11 cellular contexts compared by ENCODE assay signal in genomic region chr21:36708512-36709029, GRCh38. TPM values are rescaled to one million over a fixed set of nuclear protein-coding genes. Genes with fewer than 3 reads are reported as not detected.
A peak's percentile ranks its signal among the peaks of the same experiment; 100 is the strongest.
DNase-seq lines count a peak whose midpoint lies in the region; ATAC-seq and TF ChIP-seq lines count a peak whose summit lies in the region.
"Had no signal": no experiment of that assay in that cellular context is flagged by ENCODE, and none has a peak within 500 bp of the region (broad histone marks: within the 10 kb centered on the region; RNA-seq: fewer than 3 reads in every experiment).

No MANE protein-coding gene starts in this region.

- H3K36me3 ChIP-seq in mammary epithelial cell (ENCODE audit: insufficient read depth, low read length), result no peaks in the 10 kb centered on the region
- H3K36me3 ChIP-seq in stomach, result no peaks in the 10 kb centered on the region

- intact Hi-C loops in mammary epithelial cell (cut with micrococcal nuclease), result loop anchor here (5.0 to 10.0 kb wide), 2 partner anchors 76 to 204 kb away; no protein-coding TSS in a partner anchor
- intact Hi-C loops in stomach (cut with DNase I; ENCODE audit: low total_unique reads), result no loop called here

- no peaks in the 10 kb centered on the region for H3K36me3 Mint-ChIP-seq in activated T-cell treated with anti-CD3 and anti-CD28 coated beads, Interleukin-2, amount 50 U/mL, for 4 hours (ENCODE audit: insufficient read depth)

- H3K4me1 ChIP-seq in mammary epithelial cell (ENCODE audit: insufficient read depth, low read length), result peaks cover 20% of the 10 kb centered on the region
- H3K4me1 ChIP-seq in stomach, result peaks cover 43 to 77% (median 63%) of the 10 kb centered on the region in 4 donors

- no peak for TF ChIP-seq POLR2A in stomach (IDR thresholded peaks at IDR 0.05)

- in situ Hi-C loops in mammary epithelial cell (cut with MboI; ENCODE audit: low sequenced_read_pairs in 2 of 2), result no loop called here

- H3K9me3 Mint-ChIP-seq in activated T-cell treated with anti-CD3 and anti-CD28 coated beads, Interleukin-2, amount 50 U/mL, for 4 hours, result no peaks in the 10 kb centered on the region

- H2AFZ ChIP-seq in mammary epithelial cell (ENCODE audit: low read depth, low read length), result peak overlapping the region; percentile 57

- H3K27me3 Mint-ChIP-seq in activated T-cell treated with anti-CD3 and anti-CD28 coated beads, Interleukin-2, amount 50 U/mL, for 4 hours (ENCODE audit: low read depth), result peaks cover 82% of the 10 kb centered on the region

- WGBS in mammary epithelial cell (ENCODE audit: low coverage, missing lambda C conversion rate), result 14% methylated on average over 18 of the region's 32 CpGs
- WGBS in stomach, 5 donors, result 22 to 61% (median 44%) methylated on average over 26 to 32 of the region's 32 CpGs

- no peak overlapping the region for H3K4me3 Mint-ChIP-seq in activated T-cell treated with anti-CD3 and anti-CD28 coated beads, Interleukin-2, amount 50 U/mL, for 4 hours

- no peak overlapping the region for H3K9ac ChIP-seq in mammary epithelial cell (ENCODE audit: insufficient read depth, low read length)

- H3K9me3 ChIP-seq in mammary epithelial cell (replicated peaks; ENCODE audit: insufficient read depth, low read length) (no peaks in the 10 kb centered on the region), stomach (no peaks in the 10 kb centered on the region)

- ATAC-seq in activated T-cell treated with anti-CD3 and anti-CD28 coated beads, Interleukin-2, amount 50 U/mL, for 4 hours, result no peak
- ATAC-seq in HG03378 (IDR thresholded peaks at IDR 0.05; ENCODE audit: unreplicated experiment), result no peak
- ATAC-seq: activated CD4-positive, CD25-positive, alpha-beta regulatory T cell treated with anti-CD3 and anti-CD28 coated beads, Interleukin-2, amount 50 U/mL, for 24 hours had no signal

- no peak for TF ChIP-seq EP300 in stomach (IDR thresholded peaks at IDR 0.05)

- H3K27ac ChIP-seq in mammary epithelial cell (ENCODE audit: insufficient read depth, low read depth, low read length), result no peak overlapping the region
- H3K27ac ChIP-seq in stomach, result peak overlapping the region in 4 of 5 donors; percentile 26 to 89 (median 78)

- BruUV-seq in mammary epithelial cell (replicated peaks; lab: Mats Ljungman, UMichigan), result no TSS peak

- peaks cover 41% of the 10 kb centered on the region for H3K4me1 Mint-ChIP-seq in activated T-cell treated with anti-CD3 and anti-CD28 coated beads, Interleukin-2, amount 50 U/mL, for 4 hours (ENCODE audit: low read depth)

- H4K20me1 ChIP-seq in mammary epithelial cell (ENCODE audit: insufficient read depth, low read length), result no peaks in the 10 kb centered on the region

- dilution Hi-C loops in mammary epithelial cell (cut with HindIII; ENCODE audit: low sequenced_read_pairs), result no loop called here

- peak overlapping the region; percentile 64 for H3K4me2 ChIP-seq in mammary epithelial cell (ENCODE audit: insufficient read depth, low read depth, low read length)

- peak; percentile 20 to 29 for DNase-seq in activated T-cell treated with anti-CD3 and anti-CD28 coated beads, Interleukin-2, amount 50 U/mL, for 48 hours
- no peak for DNase-seq in activated T-cell treated with anti-CD3 and anti-CD28 coated beads, Interleukin-2, amount 50 U/mL, for 4 hours
- no peak for DNase-seq in mammary epithelial cell
- peak; percentile 86 for DNase-seq in mesenteric fat pad (ENCODE audit: low spot score)
- DNase-seq in stomach, result peak; percentile 24
- DNase-seq in middle frontal gyrus (ENCODE audit: extremely low spot score, low spot score), result no peak
- DNase-seq in GM19240 (ENCODE audit: insufficient read length, low spot score), result no peak
- DNase-seq: NCI-H2227 treated with DMSO at 0.1 percent for 48 hours, SHP77 had no signal

- H3K27me3 ChIP-seq in mammary epithelial cell (ENCODE audit: insufficient read depth, low read length) (peaks cover 76% of the 10 kb centered on the region), stomach (peaks cover 40 to 98% (median 74%) of the 10 kb centered on the region in 3 donors)

- no peaks in the 10 kb centered on the region for H3K79me2 ChIP-seq in mammary epithelial cell (ENCODE audit: insufficient read depth, low read length)

- CTCF ChIA-PET in mammary epithelial cell (lab: Charles Lee; ENCODE audit: low non-redundant PET), result no interaction called here

- no peak overlapping the region for H3K4me3 ChIP-seq in mammary epithelial cell (replicated peaks in 1 of 3; ENCODE audit: insufficient read depth in 1 of 3, low read depth in 2 of 3, low read length in 3 of 3)
- peak overlapping the region; percentile 22 to 69 (median 28) for H3K4me3 ChIP-seq in stomach

- TF ChIP-seq CTCF in mammary epithelial cell (conservative IDR thresholded peaks at IDR 0.05 in 1 of 2, IDR thresholded peaks at IDR 0.05 in 1 of 2; ENCODE audit: extremely low read depth in 1 of 2, insufficient read depth in 1 of 2, low read depth in 1 of 2, low read length in 2 of 2) (no peak), stomach (IDR thresholded peaks at IDR 0.05) (no peak)

RNA-seq across cellular contexts. Expression of gene SIM2, which starts 9.7 kb away (rescaled TPM):
- under 1 TPM in 2 of 3 donors, not detected in 1; 0.18 to 0.24 TPM for total RNA-seq in activated T-cell treated with anti-CD3 and anti-CD28 coated beads, Interleukin-2, amount 50 U/mL, for 4 hours
- total RNA-seq in mammary epithelial cell, result under 1 TPM in 1 of 2 donors, not detected in 1; under 0.01 TPM
- not detected for polyA plus RNA-seq in mammary epithelial cell
- not detected for polyA minus RNA-seq in mammary epithelial cell
- not detected for total RNA-seq in mesenteric fat pad
- 10 to 100 TPM in 4 of 5 donors, not detected in 1; 11.2 to 28.3 (median 20.4) TPM for total RNA-seq in stomach
- polyA plus RNA-seq in stomach, result 10 to 100 TPM in 1 of 3 donors, 1 to 10 TPM in 2; 3.3 to 14.0 (median 6.9) TPM

Comparison
In these comparisons a context has a peak if more than half of its experiments do, and no peak if none do; other contexts are left out.
1. DNase-seq: peak in activated T-cell treated with anti-CD3 and anti-CD28 coated beads, Interleukin-2, amount 50 U/mL, for 48 hours (2 of 2), mesenteric fat pad (single experiment) and stomach (single experiment); none in activated T-cell treated with anti-CD3 and anti-CD28 coated beads, Interleukin-2, amount 50 U/mL, for 4 hours (single experiment), mammary epithelial cell (single experiment), middle frontal gyrus (single experiment) and GM19240 (single experiment).
2. H3K4me3 ChIP-seq: peak in stomach (4 of 4); none in mammary epithelial cell (0 of 3).